ENCODE assay signal across 17 cellular contexts in the genomic region with DNA sequence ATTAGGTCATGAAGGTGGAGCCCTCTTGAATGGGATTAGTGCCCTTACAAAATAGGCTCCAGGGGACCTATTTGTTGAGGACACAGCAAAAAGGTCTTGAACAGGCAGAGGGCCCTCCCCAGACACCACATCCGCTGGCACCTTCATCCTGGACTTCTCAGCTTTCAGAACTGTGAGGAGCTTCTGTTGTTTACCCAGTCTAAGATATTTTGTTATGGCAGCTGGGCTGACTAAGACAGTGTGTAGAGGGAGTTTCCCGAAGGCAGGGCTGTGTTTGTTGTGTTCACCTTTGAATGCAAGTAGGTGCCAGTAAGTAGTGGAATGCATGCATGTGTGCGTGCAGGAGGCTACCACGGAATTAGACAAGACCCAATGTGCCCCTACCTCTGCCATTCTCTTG.
DNase-seq lines count a peak whose midpoint lies in the region; ATAC-seq, FAIRE-seq and TF ChIP-seq lines count a peak whose summit lies in the region.
"Had no signal": no experiment of that assay in that cellular context is flagged by ENCODE, and none has a peak within 500 bp of the region (broad histone marks: within the 10 kb centered on the region; RNA-seq: fewer than 3 reads in every experiment).

No MANE protein-coding gene starts in this region.

- H3K9me3 ChIP-seq in endothelial cell of umbilical vein (replicated peaks; ENCODE audit: control insufficient read depth, insufficient read depth, low read length), result no peaks in the 10 kb centered on the region
- no peaks in the 10 kb centered on the region for H3K9me3 ChIP-seq in naive thymus-derived CD4-positive, alpha-beta T cell (ENCODE audit: control insufficient read depth in 2 of 3, low read length in 3 of 3)

- TF ChIP-seq CTCF in endothelial cell of umbilical vein (IDR thresholded peaks at IDR 0.05; ENCODE audit: extremely low read depth in 1 of 2, insufficient read depth in 1 of 2, low read depth in 1 of 2, low read length in 2 of 2), result no peak

- H3K4me2 ChIP-seq in endothelial cell of umbilical vein (ENCODE audit: insufficient read depth, low read length), result no peak overlapping the region

- DNase-seq in NK-92 treated with Interleukin-12 subunit alpha and Interleukin-12 subunit beta, amount 100 ng/mL, for 24 hours (lab: John Stamatoyannopoulos, UW), result peak; percentile 22
- no peak for DNase-seq in NK-92 (lab: John Stamatoyannopoulos, UW; ENCODE audit: unreplicated experiment)
- DNase-seq in cardiac septum (ENCODE audit: low spot score), result peak; percentile 46
- no peak for DNase-seq in Right ventricle myocardium superior
- DNase-seq in endothelial cell of umbilical vein (ENCODE audit: low read depth, low spot score), result peak; percentile 50
- DNase-seq in middle frontal gyrus (ENCODE audit: extremely low spot score, low spot score), result no peak
- DNase-seq in naive thymus-derived CD4-positive, alpha-beta T cell, result no peak
- no peak for DNase-seq in glomerular visceral epithelial cell (ENCODE audit: extremely low spot score)
- DNase-seq: Calu3; CD4-positive, alpha-beta memory T cell; HCEC 1CT; NCI-H1417; NCI-H187 treated with DMSO at 0.1 percent for 48 hours; NCI-H345; SHP77 treated with DMSO at 0.1 percent for 48 hours had no signal

- peaks cover 26% of the 10 kb centered on the region for H3K4me1 ChIP-seq in endothelial cell of umbilical vein (ENCODE audit: control insufficient read depth, extremely low read depth, insufficient read depth, low read length)
- H3K4me1 ChIP-seq in naive thymus-derived CD4-positive, alpha-beta T cell (ENCODE audit: control insufficient read depth in 2 of 2, insufficient read depth in 2 of 2, low read length in 2 of 2), result no peaks in the 10 kb centered on the region

- dilution Hi-C loops in endothelial cell of umbilical vein (cut with MboI; ENCODE audit: extremely low pct_ligation_motif_present, low sequenced_read_pairs), result no loop called here

- no peak for FAIRE-seq in endothelial cell of umbilical vein (lab: Jason Lieb, UNC)

- H3K36me3 ChIP-seq in endothelial cell of umbilical vein (ENCODE audit: control insufficient read depth in 2 of 2, extremely low read depth in 1 of 2, insufficient read depth in 2 of 2, low read length in 2 of 2), result peaks cover 7 to 17% of the 10 kb centered on the region in 2 experiments
- H3K36me3 ChIP-seq in naive thymus-derived CD4-positive, alpha-beta T cell (ENCODE audit: control insufficient read depth in 2 of 3, insufficient read depth in 3 of 3, low read length in 3 of 3), result no peaks in the 10 kb centered on the region

- CTCF ChIA-PET in endothelial cell of umbilical vein (lab: Charles Lee), result interaction anchor here (1.4 to 14.9 kb wide), 3 partner anchors 49 to 107 kb away, joined by 4 to 425 read pairs (median 57); partner anchors contain the start of gene PTPRE
- CTCF ChIA-PET in naive thymus-derived CD4-positive, alpha-beta T cell (lab: Charles Lee), result no interaction called here

- H3K36me3 Mint-ChIP-seq in naive thymus-derived CD4-positive, alpha-beta T cell, result no peaks in the 10 kb centered on the region
- H3K36me3 Mint-ChIP-seq: CD4-positive, alpha-beta memory T cell had no signal

- no peaks in the 10 kb centered on the region for H3K27me3 ChIP-seq in endothelial cell of umbilical vein (ENCODE audit: control insufficient read depth in 2 of 2, insufficient read depth in 2 of 2, low read length in 2 of 2)
- no peaks in the 10 kb centered on the region for H3K27me3 ChIP-seq in naive thymus-derived CD4-positive, alpha-beta T cell (ENCODE audit: control insufficient read depth in 2 of 2, insufficient read depth in 2 of 2, low read length in 2 of 2)

- H3K79me2 ChIP-seq in endothelial cell of umbilical vein (ENCODE audit: control insufficient read depth, insufficient read depth, low read length), result peaks cover 88% of the 10 kb centered on the region

- BruUV-seq in endothelial cell of umbilical vein (replicated peaks; lab: Mats Ljungman, UMichigan), result no TSS peak

- no peak overlapping the region for H3K9ac ChIP-seq in endothelial cell of umbilical vein (replicated peaks; ENCODE audit: extremely low read depth, insufficient read depth, low read length)

- no peak overlapping the region for H3K4me3 ChIP-seq in endothelial cell of umbilical vein (replicated peaks in 1 of 3; ENCODE audit: insufficient read depth in 1 of 3, low read depth in 1 of 3, low read length in 3 of 3)
- no peak overlapping the region for H3K4me3 ChIP-seq in naive thymus-derived CD4-positive, alpha-beta T cell (ENCODE audit: low read length)

- ATAC-seq in Right ventricle myocardium superior (ENCODE audit: poor library complexity), result no peak
- no peak for ATAC-seq in naive thymus-derived CD4-positive, alpha-beta T cell

- no peak overlapping the region for H3K4me3 Mint-ChIP-seq in naive thymus-derived CD4-positive, alpha-beta T cell
- H3K4me3 Mint-ChIP-seq: B cell; CD4-positive, alpha-beta memory T cell had no signal

- no peak overlapping the region for H3K27ac Mint-ChIP-seq in naive thymus-derived CD4-positive, alpha-beta T cell
- H3K27ac Mint-ChIP-seq: B cell; CD4-positive, alpha-beta memory T cell had no signal

- POLR2A ChIA-PET in endothelial cell of umbilical vein (lab: Charles Lee), result no interaction called here
- POLR2A ChIA-PET in naive thymus-derived CD4-positive, alpha-beta T cell (lab: Charles Lee), result no interaction called here

- no peaks in the 10 kb centered on the region for H3K9me1 ChIP-seq in endothelial cell of umbilical vein (replicated peaks; ENCODE audit: control insufficient read depth, extremely low read depth, insufficient read depth, low read length)

- peaks cover 0 to 4% (median 0%) of the 10 kb centered on the region in 11 donors for H3K9me3 Mint-ChIP-seq in naive thymus-derived CD4-positive, alpha-beta T cell

- no peak for TF ChIP-seq POLR2A in endothelial cell of umbilical vein (IDR thresholded peaks at IDR 0.05; ENCODE audit: low read depth, low read length)

- H2AFZ ChIP-seq in endothelial cell of umbilical vein (ENCODE audit: low read depth, low read length), result no peak overlapping the region

- H3K4me1 Mint-ChIP-seq in naive thymus-derived CD4-positive, alpha-beta T cell, result peaks cover 6 to 14% (median 8%) of the 10 kb centered on the region in 7 donors

- no peak overlapping the region for H3K27ac ChIP-seq in endothelial cell of umbilical vein (ENCODE audit: insufficient read depth, low read depth, low read length)
- H3K27ac ChIP-seq in naive thymus-derived CD4-positive, alpha-beta T cell (ENCODE audit: low read depth, low read length), result no peak overlapping the region
- H3K27ac ChIP-seq: 22Rv1 had no signal

- H3K27me3 Mint-ChIP-seq in naive thymus-derived CD4-positive, alpha-beta T cell, result peaks cover under 1 to 7% (median 4%) of the 10 kb centered on the region in 5 donors

- intact Hi-C loops in cardiac septum (cut with DNase I), result loop anchor here (5.0 to 10.0 kb wide), 2 partner anchors 46 to 299 kb away; no protein-coding TSS in a partner anchor
- intact Hi-C loops in Right ventricle myocardium superior (cut with DNase I), result no loop called here
- intact Hi-C loops in endothelial cell of umbilical vein (cut with micrococcal nuclease), result loop anchor here (5.0 kb wide), 2 partner anchors 114 to 139 kb away; partner anchors contain the start of gene MKI67
- intact Hi-C loops in naive thymus-derived CD4-positive, alpha-beta T cell (cut with micrococcal nuclease), result no loop called here

- H4K20me1 ChIP-seq in endothelial cell of umbilical vein (replicated peaks; ENCODE audit: control insufficient read depth, extremely low read depth, insufficient read depth, low read length), result no peaks in the 10 kb centered on the region

TF ChIP-seq in endothelial cell of umbilical vein, 7 proteins besides CTCF, POLR2A, EP300 and RAD21:
- TF ChIP-seq, protein P1, sequence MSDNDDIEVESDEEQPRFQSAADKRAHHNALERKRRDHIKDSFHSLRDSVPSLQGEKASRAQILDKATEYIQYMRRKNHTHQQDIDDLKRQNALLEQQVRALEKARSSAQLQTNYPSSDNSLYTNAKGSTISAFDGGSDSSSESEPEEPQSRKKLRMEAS (IDR thresholded peaks at IDR 0.05; ENCODE audit: insufficient read depth, insufficient read length), result no peak
- no peak for TF ChIP-seq EZH2 (IDR thresholded peaks at IDR 0.05; ENCODE audit: borderline replicate concordance, low read depth, low read length, severe bottlenecking)
- TF ChIP-seq MYC (IDR thresholded peaks at IDR 0.05; ENCODE audit: low read depth, low read length), result no peak
- no peak for TF ChIP-seq POLR2AphosphoS5 (IDR thresholded peaks at IDR 0.05; ENCODE audit: insufficient read depth, low read depth, low read length)
- no peak for TF ChIP-seq GATA2 (IDR thresholded peaks at IDR 0.05; ENCODE audit: insufficient read depth, insufficient read length, low read depth, low read length)
- TF ChIP-seq JUN (IDR thresholded peaks at IDR 0.05; ENCODE audit: borderline replicate concordance, insufficient read depth, insufficient read length, low read depth), result no peak
- no peak for TF ChIP-seq FOS (IDR thresholded peaks at IDR 0.05; ENCODE audit: borderline replicate concordance, insufficient read depth, low read length)

Comparison
In these comparisons a context has a peak if more than half of its experiments do, and no peak if none do; other contexts are left out.
1. DNase-seq: peak in NK-92 treated with Interleukin-12 subunit alpha and Interleukin-12 subunit beta, amount 100 ng/mL, for 24 hours (single experiment), cardiac septum (single experiment) and endothelial cell of umbilical vein (single experiment); none in NK-92 (single experiment), Right ventricle myocardium superior (single experiment), middle frontal gyrus (single experiment), naive thymus-derived CD4-positive, alpha-beta T cell (0 of 9) and glomerular visceral epithelial cell (single experiment).
2. intact Hi-C loops: an anchor here in cardiac septum (5.0 to 10.0 kb wide) and endothelial cell of umbilical vein (5.0 kb wide); none called in Right ventricle myocardium superior and naive thymus-derived CD4-positive, alpha-beta T cell.